Comparison of ENCODE assay signal across 1 cellular context in genomic region chr6:32127717-32128592, GRCh38.
A peak's percentile ranks its signal among the peaks of the same experiment; 100 is the strongest.
TF ChIP-seq lines count a peak whose summit lies in the region.

Gene ATF6B, minus strand, starts transcription at chr6:32128246. Its CDS starts 39 bp downstream, at chr6:32128207.

TF ChIP-seq in HepG2, 621 proteins besides CTCF, POLR2A, EP300 and RAD21 (continued from another document and continues in another):
- no peak for TF ChIP-seq NFAT5 (CRISPR knock-in tag; IDR thresholded peaks at IDR 0.05)
- TF ChIP-seq ZNF609 (CRISPR knock-in tag; IDR thresholded peaks at IDR 0.05; ENCODE audit: borderline replicate concordance), result peak; percentile 35; the same call in 1 of the 2 replicates
- no peak for TF ChIP-seq MTF1 (CRISPR knock-in tag; IDR thresholded peaks at IDR 0.05)
- no peak for TF ChIP-seq ZFAT (CRISPR knock-in tag; conservative IDR thresholded peaks at IDR 0.05)
- TF ChIP-seq ZBTB46 (CRISPR knock-in tag; IDR thresholded peaks at IDR 0.05; ENCODE audit: borderline replicate concordance), result peak; percentile 32; the same call in 1 of the 2 replicates
- TF ChIP-seq KMT2A (CRISPR knock-in tag; IDR thresholded peaks at IDR 0.05), result no peak
- TF ChIP-seq ZMYM3 (CRISPR knock-in tag; IDR thresholded peaks at IDR 0.05), result peak; percentile 58; the same call in 1 of the 2 replicates
- 0 out of 2 replicates have a peak, but pooled peaks have one; percentile 57 for TF ChIP-seq IRF1 (CRISPR knock-in tag; IDR thresholded peaks at IDR 0.05; ENCODE audit: low read depth)
- peak; percentile 87 for TF ChIP-seq TAF1 (CRISPR knock-in tag; IDR thresholded peaks at IDR 0.05)
- TF ChIP-seq U2AF2 (IDR thresholded peaks at IDR 0.05; ENCODE audit: low read depth, low read length), result no peak
- TF ChIP-seq NR2C2 (CRISPR knock-in tag; IDR thresholded peaks at IDR 0.05; ENCODE audit: borderline replicate concordance), result peak; percentile 91
- 0 out of 2 replicates have a peak, but pooled peaks have one; percentile 35 for TF ChIP-seq SMAD3 (CRISPR knock-in tag; IDR thresholded peaks at IDR 0.05)
- peak; percentile 94 for TF ChIP-seq ELF1 (CRISPR knock-in tag; IDR thresholded peaks at IDR 0.05)
- peak; percentile 65; the same call in 1 of the 2 replicates for TF ChIP-seq ZNF501 (CRISPR knock-in tag; IDR thresholded peaks at IDR 0.05)
- TF ChIP-seq ZNF790 (CRISPR knock-in tag; IDR thresholded peaks at IDR 0.05; ENCODE audit: borderline replicate concordance), result peak; percentile 61; the same call in 1 of the 2 replicates
- 0 out of 2 replicates have a peak, but pooled peaks have one; percentile 16 for TF ChIP-seq FOXA3 (CRISPR knock-in tag; IDR thresholded peaks at IDR 0.05)
- 0 out of 2 replicates have a peak, but pooled peaks have one; percentile 58 for TF ChIP-seq STAT5B (CRISPR knock-in tag; IDR thresholded peaks at IDR 0.05)
- no peak for TF ChIP-seq GPN1 (CRISPR knock-in tag; IDR thresholded peaks at IDR 0.05; ENCODE audit: borderline replicate concordance)
- TF ChIP-seq KLF12 (CRISPR knock-in tag; IDR thresholded peaks at IDR 0.05; ENCODE audit: borderline replicate concordance), result no peak
- TF ChIP-seq KDM2A (CRISPR knock-in tag; IDR thresholded peaks at IDR 0.05; ENCODE audit: borderline replicate concordance, low read depth), result peak; percentile 82; the same call in 1 of the 2 replicates
- TF ChIP-seq ZNF841 (CRISPR knock-in tag; IDR thresholded peaks at IDR 0.05; ENCODE audit: borderline replicate concordance), result no peak
- TF ChIP-seq ZNF503 (CRISPR knock-in tag; IDR thresholded peaks at IDR 0.05), result no peak
- no peak for TF ChIP-seq KLF13 (CRISPR knock-in tag; IDR thresholded peaks at IDR 0.05)
- 0 out of 2 replicates have a peak, but pooled peaks have one; percentile 57 for TF ChIP-seq ZBTB25 (CRISPR knock-in tag; IDR thresholded peaks at IDR 0.05)
- TF ChIP-seq ZNF737 (CRISPR knock-in tag; IDR thresholded peaks at IDR 0.05; ENCODE audit: borderline replicate concordance), result no peak
- TF ChIP-seq ZNF253 (CRISPR knock-in tag; IDR thresholded peaks at IDR 0.05; ENCODE audit: borderline replicate concordance), result no peak
- TF ChIP-seq ZNF205 (CRISPR knock-in tag; IDR thresholded peaks at IDR 0.05), result peak; percentile 42
- TF ChIP-seq ZNF614 (CRISPR knock-in tag; IDR thresholded peaks at IDR 0.05; ENCODE audit: borderline replicate concordance), result peak; percentile 70; the same call in 1 of the 2 replicates
- no peak for TF ChIP-seq ZNF512B (CRISPR knock-in tag; IDR thresholded peaks at IDR 0.05; ENCODE audit: borderline replicate concordance)
- TF ChIP-seq FLYWCH1 (CRISPR knock-in tag; IDR thresholded peaks at IDR 0.05), result no peak
- no peak for TF ChIP-seq ZNF12 (CRISPR knock-in tag; IDR thresholded peaks at IDR 0.05)
- no peak for TF ChIP-seq CREB3 (CRISPR knock-in tag; IDR thresholded peaks at IDR 0.05)
- TF ChIP-seq RFX1 (IDR thresholded peaks at IDR 0.05), result peak; percentile 6; the same call in 1 of the 2 replicates
- TF ChIP-seq ZNF513 (CRISPR knock-in tag; conservative IDR thresholded peaks at IDR 0.05), result no peak
- TF ChIP-seq ATAD3A (CRISPR knock-in tag; IDR thresholded peaks at IDR 0.05), result no peak
- TF ChIP-seq NFRKB (IDR thresholded peaks at IDR 0.05), result peak; percentile 33; the same call in 1 of the 2 replicates
- TF ChIP-seq SIX4 (CRISPR knock-in tag; IDR thresholded peaks at IDR 0.05), result peak; percentile 38; the same call in 1 of the 2 replicates
